In genomic region chr10:112359606-112360307, GRCh38 we compare ENCODE assay signal across 18 cellular contexts. TPM values are rescaled to one million over a fixed set of nuclear protein-coding genes. Genes with fewer than 3 reads are reported as not detected.
DNase-seq lines count a peak whose midpoint lies in the region; ATAC-seq and TF ChIP-seq lines count a peak whose summit lies in the region.
"Had no signal": no experiment of that assay in that cellular context is flagged by ENCODE, and none has a peak within 500 bp of the region (broad histone marks: within the 10 kb centered on the region; RNA-seq: fewer than 3 reads in every experiment).

No MANE protein-coding gene starts in this region.

- H3K9me3 ChIP-seq in mammary epithelial cell (replicated peaks; ENCODE audit: insufficient read depth, low read length), result no peaks in the 10 kb centered on the region
- no peaks in the 10 kb centered on the region for H3K9me3 ChIP-seq in mucosa of descending colon
- no peaks in the 10 kb centered on the region for H3K9me3 ChIP-seq in thyroid gland
- H3K9me3 ChIP-seq: MG63, neutrophil had no signal

- no peaks in the 10 kb centered on the region for H3K36me3 ChIP-seq in mammary epithelial cell (ENCODE audit: insufficient read depth, low read length)
- H3K36me3 ChIP-seq in mucosa of descending colon (ENCODE audit: low read depth), result no peaks in the 10 kb centered on the region
- no peaks in the 10 kb centered on the region for H3K36me3 ChIP-seq in thyroid gland
- H3K36me3 ChIP-seq: MG63, neutrophil had no signal

- H3K4me3 ChIP-seq in mammary epithelial cell (replicated peaks in 1 of 3; ENCODE audit: insufficient read depth in 1 of 3, low read depth in 2 of 3, low read length in 3 of 3), result no peak overlapping the region
- no peak overlapping the region for H3K4me3 ChIP-seq in mucosa of descending colon
- H3K4me3 ChIP-seq in thyroid gland (replicated peaks in 1 of 3), result no peak overlapping the region
- H3K4me3 ChIP-seq: GM23338, MG63 had no signal

- CTCF ChIA-PET in RWPE1 (lab: Yijun Ruan, JAX) (interaction anchor here (1.0 kb wide), 1 partner anchor 1204 kb away, joined by 3 read pairs; no protein-coding TSS in a partner anchor), mammary epithelial cell (lab: Charles Lee; ENCODE audit: low non-redundant PET) (no interaction called here)

- 94% methylated on average over 8 of the region's 8 CpGs for WGBS in mammary epithelial cell (ENCODE audit: low coverage, missing lambda C conversion rate)
- WGBS in thyroid gland, 2 donors, result 81 to 83% methylated on average over 7 to 8 of the region's 8 CpGs

- no peak overlapping the region for H3K4me2 ChIP-seq in mammary epithelial cell (ENCODE audit: insufficient read depth, low read depth, low read length)
- H3K4me2 ChIP-seq: GM23338 had no signal

- peak overlapping the region; percentile 91; the same call in 1 of the 2 replicates for H3K27ac ChIP-seq in RWPE1
- no peak overlapping the region for H3K27ac ChIP-seq in mammary epithelial cell (ENCODE audit: insufficient read depth, low read depth, low read length)
- peak overlapping the region in 2 of 3 donors; percentile 13 to 17 for H3K27ac ChIP-seq in thyroid gland
- H3K27ac ChIP-seq: neutrophil had no signal

- no peak for DNase-seq in RWPE1 (ENCODE audit: low spot score)
- no peak for DNase-seq in mammary epithelial cell
- DNase-seq in mucosa of descending colon, result peak in 1 of 3 donors; percentile 42
- no peak for DNase-seq in thyroid gland
- DNase-seq in NOMO-1 (lab: John Stamatoyannopoulos, UW; ENCODE audit: unreplicated experiment in 2 of 2), result no peak
- DNase-seq in NCI-H2227 (lab: John Stamatoyannopoulos, UW; ENCODE audit: unreplicated experiment), result no peak
- DNase-seq in effector CD4-positive, alpha-beta T cell, result no peak
- DNase-seq: activated naive CD4-positive, alpha-beta T cell treated with anti-CD3 and anti-CD28 coated beads for 36 hours; activated T-cell treated with anti-CD3 and anti-CD28 coated beads, Interleukin-2, amount 50 U/mL, for 48 hours; DMS53; effector memory CD8-positive, alpha-beta T cell; MG63; NCI-H1436 treated with DMSO at 0.1 percent for 48 hours; stimulated activated CD4-positive, alpha-beta T cell treated with anti-CD3 and anti-CD28 coated beads, Interleukin-4, amount 100 ng/mL, for 4 hours; T1000 had no signal

- H3K27me3 ChIP-seq in mammary epithelial cell (ENCODE audit: insufficient read depth, low read length) (no peaks in the 10 kb centered on the region), thyroid gland (no peaks in the 10 kb centered on the region)
- H3K27me3 ChIP-seq: MG63, neutrophil had no signal

- dilution Hi-C loops in mammary epithelial cell (cut with HindIII; ENCODE audit: low sequenced_read_pairs), result no loop called here

- TF ChIP-seq POLR2A in thyroid gland (IDR thresholded peaks at IDR 0.05), result no peak

- TF ChIP-seq CTCF in RWPE1 (conservative IDR thresholded peaks at IDR 0.05; ENCODE audit: low read depth) (no peak), mammary epithelial cell (conservative IDR thresholded peaks at IDR 0.05 in 1 of 2, IDR thresholded peaks at IDR 0.05 in 1 of 2; ENCODE audit: extremely low read depth in 1 of 2, insufficient read depth in 1 of 2, low read depth in 1 of 2, low read length in 2 of 2) (no peak), mucosa of descending colon (IDR thresholded peaks at IDR 0.05) (no peak), thyroid gland (IDR thresholded peaks at IDR 0.05) (no peak)

- no TSS peak for BruUV-seq in mammary epithelial cell (replicated peaks; lab: Mats Ljungman, UMichigan)

- H3K9ac ChIP-seq in mammary epithelial cell (ENCODE audit: insufficient read depth, low read length), result no peak overlapping the region

- POLR2A ChIA-PET in RWPE1 (lab: Yijun Ruan, JAX; ENCODE audit: low non-redundant PET), result no interaction called here

- peak; percentile 12 for ATAC-seq in mucosa of descending colon
- ATAC-seq: effector memory CD8-positive, alpha-beta T cell; left lobe of liver had no signal

- H3K79me2 ChIP-seq in mammary epithelial cell (ENCODE audit: insufficient read depth, low read length), result no peaks in the 10 kb centered on the region

- intact Hi-C loops in mammary epithelial cell (cut with micrococcal nuclease) (no loop called here), mucosa of descending colon (cut with DNase I, micrococcal nuclease) (no loop called here), thyroid gland (cut with DNase I) (no loop called here)

- no peaks in the 10 kb centered on the region for H4K20me1 ChIP-seq in mammary epithelial cell (ENCODE audit: insufficient read depth, low read length)

- H3K4me1 ChIP-seq in mammary epithelial cell (ENCODE audit: insufficient read depth, low read length), result peaks cover 23% of the 10 kb centered on the region
- peaks cover 43% of the 10 kb centered on the region for H3K4me1 ChIP-seq in mucosa of descending colon (ENCODE audit: low read depth)
- peaks cover 4 to 8% of the 10 kb centered on the region in 2 donors for H3K4me1 ChIP-seq in thyroid gland

- in situ Hi-C loops in mammary epithelial cell (cut with MboI; ENCODE audit: low sequenced_read_pairs in 2 of 2), result no loop called here

- H2AFZ ChIP-seq in mammary epithelial cell (ENCODE audit: low read depth, low read length), result peak overlapping the region; percentile 60
- H2AFZ ChIP-seq: GM23338 had no signal

RNA-seq across cellular contexts. Expression of gene ACSL5, which starts 14.2 kb away (rescaled TPM):
- total RNA-seq in mammary epithelial cell (under 1 TPM in 1 of 2 donors, not detected in 1; 0.17 TPM), mucosa of descending colon (100 to 1,000 TPM; 125 to 312 (median 258) TPM), thyroid gland (10 to 100 TPM in 2 of 4 donors, 1 to 10 TPM in 2; 6.8 to 17.0 (median 10.0) TPM)
- 0.23 TPM for polyA plus RNA-seq in mammary epithelial cell
- not detected for polyA minus RNA-seq in mammary epithelial cell
- total RNA-seq: GM23338 had no signal
- polyA plus RNA-seq: GM23338 had no signal

Comparison
In these comparisons a context has a peak if more than half of its experiments do, and no peak if none do; other contexts are left out.
1. RNA of gene ACSL5, which starts 14.2 kb away (total RNA-seq): 125 to 312 TPM in mucosa of descending colon; 6.8 to 17.0 TPM in thyroid gland and 0.17 TPM in mammary epithelial cell; every median in the first group is over 4 times any median in the second.